Comparison of ENCODE assay signal across 19 cellular contexts in genomic region chr10:119500138-119500795, GRCh38. TPM values are rescaled to one million over a fixed set of nuclear protein-coding genes. Genes with fewer than 3 reads are reported as not detected.
DNase-seq lines count a peak whose midpoint lies in the region; ATAC-seq, FAIRE-seq and TF ChIP-seq lines count a peak whose summit lies in the region.
"Had no signal": no experiment of that assay in that cellular context is flagged by ENCODE, and none has a peak within 500 bp of the region (broad histone marks: within the 10 kb centered on the region; RNA-seq: fewer than 3 reads in every experiment).

No MANE protein-coding gene starts in this region.

- no peaks in the 10 kb centered on the region for H3K27me3 Mint-ChIP-seq in CD8-positive, alpha-beta T cell (ENCODE audit: low read depth)
- H3K27me3 Mint-ChIP-seq in activated T-helper 2 cell treated with anti-CD3 and anti-CD28 coated beads, Interferon-gamma antibody, Interleukin-2, Interleukin-4, amounts not matched to agents 10 μg/mL and 5 μg/mL and 100 μg/mL, durations not matched to agents 14 hours and 24 hours and 36 hours (ENCODE audit: low read depth) = no peaks in the 10 kb centered on the region
- peaks cover 0 to 9% (median 2%) of the 10 kb centered on the region in 3 donors for H3K27me3 Mint-ChIP-seq in immature natural killer cell (ENCODE audit: low read depth in 3 of 3)
- H3K27me3 Mint-ChIP-seq: activated CD8-positive, alpha-beta memory T cell treated with anti-CD3 and anti-CD28 coated beads, Interleukin-2, amount 10 ng/mL, durations not matched to agents 7 days and 5 days had no signal

- intact Hi-C loops in CD8-positive, alpha-beta T cell (cut with DNase I, micrococcal nuclease) = loop anchor here (2.0 to 5.0 kb wide), 5 partner anchors 41 to 293 kb away; partner anchors contain the start of genes TIAL1 (in 2 of the 2) and GRK5 (in 1 of the 2)
- intact Hi-C loops in activated T-helper 2 cell treated with anti-CD3 and anti-CD28 coated beads, Interferon-gamma antibody, Interleukin-2, Interleukin-4, amounts not matched to agents 10 μg/mL and 5 μg/mL and 100 μg/mL, durations not matched to agents 14 hours and 24 hours and 36 hours (cut with micrococcal nuclease) = loop anchor here (5.0 kb wide), 1 partner anchor 97 kb away; the partner anchor contains the start of gene TIAL1
- intact Hi-C loops in dorsolateral prefrontal cortex (cut with DNase I) = no loop called here

- no peaks in the 10 kb centered on the region for H3K9me3 Mint-ChIP-seq in CD8-positive, alpha-beta T cell
- no peaks in the 10 kb centered on the region for H3K9me3 Mint-ChIP-seq in activated T-helper 2 cell treated with anti-CD3 and anti-CD28 coated beads, Interferon-gamma antibody, Interleukin-2, Interleukin-4, amounts not matched to agents 10 μg/mL and 5 μg/mL and 100 μg/mL, durations not matched to agents 14 hours and 24 hours and 36 hours
- H3K9me3 Mint-ChIP-seq in immature natural killer cell = no peaks in the 10 kb centered on the region

- ATAC-seq in CD8-positive, alpha-beta T cell = no peak
- ATAC-seq in HG03432 (IDR thresholded peaks at IDR 0.05; ENCODE audit: unreplicated experiment) (no peak), HG03196 (IDR thresholded peaks at IDR 0.05; ENCODE audit: unreplicated experiment) (no peak)
- ATAC-seq: activated CD8-positive, alpha-beta memory T cell treated with anti-CD3 and anti-CD28 coated beads, Interleukin-2, amount 10 ng/mL, durations not matched to agents 7 days and 5 days; heart left ventricle; Right ventricle myocardium inferior had no signal

- H3K27me3 ChIP-seq in CD8-positive, alpha-beta T cell (ENCODE audit: insufficient read depth, low read length) = no peaks in the 10 kb centered on the region
- peaks cover 0 to 10% (median 0%) of the 10 kb centered on the region in 45 donors for H3K27me3 ChIP-seq in dorsolateral prefrontal cortex
- H3K27me3 ChIP-seq: heart left ventricle had no signal

- H3K4me1 ChIP-seq in CD8-positive, alpha-beta T cell (ENCODE audit: insufficient read depth, low read length) = peaks cover 90% of the 10 kb centered on the region
- H3K4me1 ChIP-seq: HAP-1, prostate gland had no signal

- H3K4me1 Mint-ChIP-seq in CD8-positive, alpha-beta T cell (ENCODE audit: low read depth) = peaks cover 88% of the 10 kb centered on the region
- H3K4me1 Mint-ChIP-seq in activated T-helper 2 cell treated with anti-CD3 and anti-CD28 coated beads, Interferon-gamma antibody, Interleukin-2, Interleukin-4, amounts not matched to agents 10 μg/mL and 5 μg/mL and 100 μg/mL, durations not matched to agents 14 hours and 24 hours and 36 hours (ENCODE audit: low read depth) = peaks cover 77% of the 10 kb centered on the region
- peaks cover 41 to 52% of the 10 kb centered on the region in 2 donors for H3K4me1 Mint-ChIP-seq in immature natural killer cell

- peak overlapping the region; percentile 35 for H3K27ac ChIP-seq in CD8-positive, alpha-beta T cell (ENCODE audit: low read depth, low read length)
- no peak overlapping the region for H3K27ac ChIP-seq in dorsolateral prefrontal cortex
- H3K27ac ChIP-seq: heart left ventricle, HL-60, prostate gland had no signal

- peak overlapping the region; percentile 49 for H3K4me3 Mint-ChIP-seq in CD8-positive, alpha-beta T cell
- no peak overlapping the region for H3K4me3 Mint-ChIP-seq in activated T-helper 2 cell treated with anti-CD3 and anti-CD28 coated beads, Interferon-gamma antibody, Interleukin-2, Interleukin-4, amounts not matched to agents 10 μg/mL and 5 μg/mL and 100 μg/mL, durations not matched to agents 14 hours and 24 hours and 36 hours (ENCODE audit: low read depth)
- H3K4me3 Mint-ChIP-seq in immature natural killer cell = peak overlapping the region in 1 of 5 donors; percentile 30
- H3K4me3 Mint-ChIP-seq: activated CD8-positive, alpha-beta memory T cell treated with anti-CD3 and anti-CD28 coated beads, Interleukin-2, amount 10 ng/mL, durations not matched to agents 7 days and 5 days had no signal

- peak overlapping the region; percentile 99 for H3K27ac Mint-ChIP-seq in CD8-positive, alpha-beta T cell
- H3K27ac Mint-ChIP-seq in activated T-helper 2 cell treated with anti-CD3 and anti-CD28 coated beads, Interferon-gamma antibody, Interleukin-2, Interleukin-4, amounts not matched to agents 10 μg/mL and 5 μg/mL and 100 μg/mL, durations not matched to agents 14 hours and 24 hours and 36 hours = peak overlapping the region; percentile 22
- peak overlapping the region; percentile 66 to 96 (median 79) for H3K27ac Mint-ChIP-seq in immature natural killer cell

- FAIRE-seq in GM12891 (lab: Jason Lieb, UNC) = peak; percentile 48
- FAIRE-seq: islet of Langerhans had no signal

- POLR2A ChIA-PET in CD8-positive, alpha-beta T cell (lab: Charles Lee) = interaction anchor here (0.8 to 7.7 kb wide), 5 partner anchors 10 to 41 kb away, joined by 3 to 51 read pairs (median 3); partner anchors contain the start of gene RGS10

- CTCF ChIA-PET in CD8-positive, alpha-beta T cell (lab: Charles Lee) = interaction anchor here (0.9 to 7.0 kb wide), 10 partner anchors 10 to 292 kb away, joined by 3 to 52 read pairs (median 6); partner anchors contain the start of genes GRK5 and RGS10

- no peaks in the 10 kb centered on the region for H3K9me3 ChIP-seq in CD8-positive, alpha-beta T cell (ENCODE audit: low read length)
- H3K9me3 ChIP-seq: HAP-1, heart left ventricle, prostate gland had no signal

- H3K36me3 ChIP-seq in CD8-positive, alpha-beta T cell (ENCODE audit: insufficient read depth, low read length) = no peaks in the 10 kb centered on the region
- H3K36me3 ChIP-seq: prostate gland had no signal

- TF ChIP-seq POLR2A in GM12891 (IDR thresholded peaks at IDR 0.05; ENCODE audit: low read depth, low read length) = no peak

- no peak overlapping the region for H3K4me3 ChIP-seq in CD8-positive, alpha-beta T cell (ENCODE audit: low read depth, low read length)
- H3K4me3 ChIP-seq in dorsolateral prefrontal cortex = no peak overlapping the region
- H3K4me3 ChIP-seq: HAP-1, heart left ventricle, prostate gland, skin epidermis had no signal

- DNase-seq in CD8-positive, alpha-beta T cell = no peak
- DNase-seq in GM12891 (ENCODE audit: insufficient read length, low spot score) (no peak), immature natural killer cell (no peak), dorsolateral prefrontal cortex (no peak)
- no peak for DNase-seq in activated T-helper 2 cell treated with anti-CD3 and anti-CD28 coated beads, Interferon-gamma antibody, Interleukin-2, Interleukin-4, amounts not matched to agents 10 μg/mL and 5 μg/mL and 100 μg/mL, durations not matched to agents 14 hours and 24 hours and 36 hours (ENCODE audit: low spot score)
- DNase-seq: activated CD8-positive, alpha-beta memory T cell treated with anti-CD3 and anti-CD28 coated beads, Interleukin-2, amount 10 ng/mL, durations not matched to agents 7 days and 5 days; AML-193; heart left ventricle; MV-4-11; NCI-H2029; NCI-H510A had no signal

- no peak for TF ChIP-seq CTCF in CD8-positive, alpha-beta T cell (IDR thresholded peaks at IDR 0.05)
- TF ChIP-seq CTCF in dorsolateral prefrontal cortex (IDR thresholded peaks at IDR 0.05 in 54 of 56, conservative IDR thresholded peaks at IDR 0.05 in 2 of 56; ENCODE audit: low read depth in 1 of 56, partially characterized antibody in 56 of 56) = no peak

- H3K36me3 Mint-ChIP-seq in CD8-positive, alpha-beta T cell = peaks cover 33% of the 10 kb centered on the region
- H3K36me3 Mint-ChIP-seq in activated T-helper 2 cell treated with anti-CD3 and anti-CD28 coated beads, Interferon-gamma antibody, Interleukin-2, Interleukin-4, amounts not matched to agents 10 μg/mL and 5 μg/mL and 100 μg/mL, durations not matched to agents 14 hours and 24 hours and 36 hours (ENCODE audit: low read depth) = peaks cover 79% of the 10 kb centered on the region
- peaks cover 0 to 6% (median 3%) of the 10 kb centered on the region in 3 donors for H3K36me3 Mint-ChIP-seq in immature natural killer cell

TF ChIP-seq in GM12891, 5 proteins besides CTCF, POLR2A, EP300 and RAD21:
- no peak for TF ChIP-seq POU2F2 (IDR thresholded peaks at IDR 0.05; ENCODE audit: low read depth, low read length)
- no peak for TF ChIP-seq PAX5 (IDR thresholded peaks at IDR 0.05; ENCODE audit: insufficient read depth, low read length, severe bottlenecking)
- no peak for TF ChIP-seq SPI1 (IDR thresholded peaks at IDR 0.05; ENCODE audit: low read depth, low read length)
- no peak for TF ChIP-seq TAF1 (IDR thresholded peaks at IDR 0.05; ENCODE audit: low read depth, low read length)
- TF ChIP-seq POLR2AphosphoS5 (IDR thresholded peaks at IDR 0.05; ENCODE audit: low read depth, low read length) = no peak

RNA-seq across cellular contexts. Expression of gene RGS10, which starts 42.3 kb away (rescaled TPM):
- 100 to 1,000 TPM; 145 to 152 TPM for total RNA-seq in CD8-positive, alpha-beta T cell
- 293 TPM for polyA plus RNA-seq in GM12891 (2012; ENCODE audit: low read depth, missing spikeins)
- 101 and 112 TPM in 2 replicates for total RNA-seq in activated T-helper 2 cell treated with anti-CD3 and anti-CD28 coated beads, Interferon-gamma antibody, Interleukin-2, Interleukin-4, amounts not matched to agents 10 μg/mL and 5 μg/mL and 100 μg/mL, durations not matched to agents 14 hours and 24 hours and 36 hours
- 10 to 100 TPM; 11.8 to 48.4 (median 40.7) TPM for polyA plus RNA-seq in immature natural killer cell
- total RNA-seq in dorsolateral prefrontal cortex = 10 to 100 TPM in 44 of 120 experiments, 1 to 10 TPM in 76; 1.0 to 27.7 (median 8.8) TPM

Comparison
In these comparisons a context has a peak if more than half of its experiments do, and no peak if none do; other contexts are left out.
1. H3K27ac Mint-ChIP-seq: peak in every context shown above with its lines; median percentile 99 in CD8-positive, alpha-beta T cell; 79 in immature natural killer cell; 22 in activated T-helper 2 cell treated with anti-CD3 and anti-CD28 coated beads, Interferon-gamma antibody, Interleukin-2, Interleukin-4, amounts not matched to agents 10 μg/mL and 5 μg/mL and 100 μg/mL, durations not matched to agents 14 hours and 24 hours and 36 hours.
2. intact Hi-C loops: an anchor here in CD8-positive, alpha-beta T cell (2.0 to 5.0 kb wide) and activated T-helper 2 cell treated with anti-CD3 and anti-CD28 coated beads, Interferon-gamma antibody, Interleukin-2, Interleukin-4, amounts not matched to agents 10 μg/mL and 5 μg/mL and 100 μg/mL, durations not matched to agents 14 hours and 24 hours and 36 hours (5.0 kb wide); none called in dorsolateral prefrontal cortex.